ENCODE assay signal across 25 cellular contexts in genomic region chr4:119165767-119166166, GRCh38. TPM values are rescaled to one million over a fixed set of nuclear protein-coding genes. Genes with fewer than 3 reads are reported as not detected.
"Had no signal": no experiment of that assay in that cellular context is flagged by ENCODE, and none has a peak within 500 bp of the region (broad histone marks: within the 10 kb centered on the region; RNA-seq: fewer than 3 reads in every experiment).

No MANE protein-coding gene starts in this region.

- H3K27me3 ChIP-seq: neural progenitor cell, ovary, right lobe of liver, sigmoid colon, suprapubic skin, testis, tibial artery, transverse colon, upper lobe of right lung, uterus had no signal

- DNase-seq: natural killer cell; occipital lobe; ovary; posterior cingulate gyrus; psoas muscle; right cardiac atrium; right lobe of liver; sigmoid colon; small intestine; stimulated activated CD4-positive, alpha-beta T cell treated with anti-CD3 and anti-CD28 coated beads, Interleukin-15, amount 100 ng/mL, for 24 hours; stimulated activated CD4-positive, alpha-beta T cell treated with anti-CD3 and anti-CD28 coated beads, Interleukin-2, amount 100 ng/mL, for 24 hours; stimulated activated CD4-positive, alpha-beta T cell treated with anti-CD3 and anti-CD28 coated beads, Interleukin-2, amount 100 ng/mL, for 48 hours; stimulated activated CD4-positive, alpha-beta T cell treated with anti-CD3 and anti-CD28 coated beads, Interleukin-4, amount 100 ng/mL, for 24 hours; stimulated activated naive B cell treated with anti-CD40 and anti-IgM and Interleukin-4, amounts not matched to agents 10 μg/mL and 1 μg/mL and 100 μg/mL, for 72 hours; stimulated activated naive CD4-positive, alpha-beta T cell treated with Interleukin-2 at 50 U/mL for 16 hours; substantia nigra; testis; tibial artery; transverse colon; upper lobe of right lung; uterus had no signal

- H3K4me3 ChIP-seq: neural progenitor cell, ovary, psoas muscle, right lobe of liver, sigmoid colon, suprapubic skin, testis, tibial artery, transverse colon, upper lobe of right lung, uterus had no signal

- H3K9me3 ChIP-seq: ovary, psoas muscle, right lobe of liver, sigmoid colon, testis, tibial artery, transverse colon, upper lobe of right lung, uterus had no signal

- H3K4me1 ChIP-seq: neural progenitor cell, parathyroid adenoma, psoas muscle, right lobe of liver, sigmoid colon, suprapubic skin, testis, tibial artery, transverse colon, upper lobe of right lung, uterus had no signal

- H3K36me3 ChIP-seq: neural progenitor cell, ovary, right lobe of liver, sigmoid colon, suprapubic skin, tibial artery, transverse colon, upper lobe of right lung, uterus had no signal

- H3K27ac ChIP-seq: neural progenitor cell, ovary, parathyroid adenoma, psoas muscle, right lobe of liver, sigmoid colon, suprapubic skin, testis, tibial artery, transverse colon, upper lobe of right lung, uterus had no signal

RNA-seq across cellular contexts. Expression of gene MYOZ2, which starts 30.1 kb away (rescaled TPM):
- total RNA-seq: natural killer cell, suprapubic skin had no signal
- polyA plus RNA-seq: neural cell had no signal
